ENCODE assay signal across 19 cellular contexts in genomic region chr2:99623613-99624012, GRCh38.
"Had no signal": no experiment of that assay in that cellular context is flagged by ENCODE, and none has a peak within 500 bp of the region (broad histone marks: within the 10 kb centered on the region; RNA-seq: fewer than 3 reads in every experiment).

No MANE protein-coding gene starts in this region.

- H3K27me3 ChIP-seq: MG63 had no signal

- H3K4me2 ChIP-seq: SK-N-SH had no signal

- H3K4me3 ChIP-seq: MG63 had no signal

- H3K36me3 ChIP-seq: MG63 had no signal

- H3K9me2 ChIP-seq: SK-N-SH had no signal

- H3K9ac ChIP-seq: SK-N-SH had no signal

- H3K9me3 ChIP-seq: MG63, SK-N-SH had no signal

- DNase-seq: KBM-7; MG63; NCI-H1092; NCI-H1105 treated with DMSO at 0.1 percent for 48 hours; NCI-H1417 treated with DMSO at 0.1 percent for 48 hours; NCI-H146; NCI-H1694 treated with DMSO at 0.1 percent for 48 hours; NCI-H1930; NCI-H2081; NCI-H2107; NCI-H345; NCI-H446 treated with DMSO at 0.1 percent for 48 hours; NCI-H510A treated with DMSO at 0.1 percent for 48 hours; NCI-H748 treated with DMSO at 0.1 percent for 48 hours; NK-92 treated with Interleukin-12 subunit alpha and Interleukin-12 subunit beta, amount 100 ng/mL, for 24 hours; Right ventricle myocardium superior; RPMI8226; SK-N-SH; T-helper 1 cell had no signal
